In the genomic region with DNA sequence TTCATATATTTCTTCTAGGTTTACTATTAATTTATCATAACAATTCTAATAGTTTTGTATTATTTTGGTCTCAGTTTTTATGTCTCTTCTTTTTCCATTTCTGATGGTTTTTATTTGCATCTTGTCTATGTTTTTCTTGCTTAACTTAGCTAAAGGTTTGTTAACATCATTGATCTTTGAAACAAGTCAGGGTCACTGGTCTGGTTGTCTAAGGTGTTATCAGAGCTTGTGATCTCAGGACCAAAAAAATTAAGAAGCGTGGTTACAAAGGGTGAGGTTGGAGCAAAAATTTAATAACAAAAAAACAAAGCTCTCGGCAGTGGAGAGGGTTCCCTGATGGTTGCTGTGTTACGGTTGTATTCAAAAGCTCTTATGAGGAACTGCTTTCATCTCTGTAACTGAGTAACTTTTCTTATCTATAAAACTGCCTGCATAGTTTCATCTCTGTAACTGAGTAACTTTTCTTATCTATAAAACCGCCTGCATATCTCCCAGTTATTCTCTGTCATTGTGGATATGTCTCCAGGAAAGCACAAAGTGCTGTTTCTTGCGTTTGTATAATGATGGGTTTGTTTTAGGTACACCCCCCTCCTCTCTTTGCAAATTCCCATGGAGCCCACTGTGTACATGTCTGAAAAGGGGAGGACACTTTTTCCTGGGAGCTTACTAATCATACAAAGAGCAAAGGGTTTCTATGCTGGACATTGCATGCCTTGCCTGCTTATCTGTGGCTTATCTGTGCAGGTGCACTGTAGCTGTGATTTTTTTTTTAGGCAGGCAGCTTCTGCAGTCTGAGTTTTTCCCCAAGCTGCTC, we compare ENCODE assay signal across 1 cellular context.
TF ChIP-seq lines count a peak whose summit lies in the region.

No MANE protein-coding gene starts in this region.

TF ChIP-seq in HepG2, 621 proteins besides CTCF, POLR2A, EP300 and RAD21 (continued from another document and continues in another):
- TF ChIP-seq, protein P1, sequence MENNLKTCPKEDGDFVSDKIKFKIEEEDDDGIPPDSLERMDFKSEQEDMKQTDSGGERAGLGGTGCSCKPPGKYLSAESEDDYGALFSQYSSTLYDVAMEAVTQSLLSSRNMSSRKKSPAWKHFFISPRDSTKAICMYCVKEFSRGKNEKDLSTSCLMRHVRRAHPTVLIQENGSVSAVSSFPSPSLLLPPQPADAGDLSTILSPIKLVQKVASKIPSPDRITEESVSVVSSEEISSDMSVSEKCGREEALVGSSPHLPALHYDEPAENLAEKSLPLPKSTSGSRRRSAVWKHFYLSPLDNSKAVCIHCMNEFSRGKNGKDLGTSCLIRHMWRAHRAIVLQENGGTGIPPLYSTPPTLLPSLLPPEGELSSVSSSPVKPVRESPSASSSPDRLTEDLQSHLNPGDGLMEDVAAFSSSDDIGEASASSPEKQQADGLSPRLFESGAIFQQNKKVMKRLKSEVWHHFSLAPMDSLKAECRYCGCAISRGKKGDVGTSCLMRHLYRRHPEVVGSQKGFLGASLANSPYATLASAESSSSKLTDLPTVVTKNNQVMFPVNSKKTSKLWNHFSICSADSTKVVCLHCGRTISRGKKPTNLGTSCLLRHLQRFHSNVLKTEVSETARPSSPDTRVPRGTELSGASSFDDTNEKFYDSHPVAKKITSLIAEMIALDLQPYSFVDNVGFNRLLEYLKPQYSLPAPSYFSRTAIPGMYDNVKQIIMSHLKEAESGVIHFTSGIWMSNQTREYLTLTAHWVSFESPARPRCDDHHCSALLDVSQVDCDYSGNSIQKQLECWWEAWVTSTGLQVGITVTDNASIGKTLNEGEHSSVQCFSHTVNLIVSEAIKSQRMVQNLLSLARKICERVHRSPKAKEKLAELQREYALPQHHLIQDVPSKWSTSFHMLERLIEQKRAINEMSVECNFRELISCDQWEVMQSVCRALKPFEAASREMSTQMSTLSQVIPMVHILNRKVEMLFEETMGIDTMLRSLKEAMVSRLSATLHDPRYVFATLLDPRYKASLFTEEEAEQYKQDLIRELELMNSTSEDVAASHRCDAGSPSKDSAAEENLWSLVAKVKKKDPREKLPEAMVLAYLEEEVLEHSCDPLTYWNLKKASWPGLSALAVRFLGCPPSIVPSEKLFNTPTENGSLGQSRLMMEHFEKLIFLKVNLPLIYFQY (CRISPR knock-in tag; IDR thresholded peaks at IDR 0.05; ENCODE audit: borderline replicate concordance), result no peak
- TF ChIP-seq, protein P2, sequence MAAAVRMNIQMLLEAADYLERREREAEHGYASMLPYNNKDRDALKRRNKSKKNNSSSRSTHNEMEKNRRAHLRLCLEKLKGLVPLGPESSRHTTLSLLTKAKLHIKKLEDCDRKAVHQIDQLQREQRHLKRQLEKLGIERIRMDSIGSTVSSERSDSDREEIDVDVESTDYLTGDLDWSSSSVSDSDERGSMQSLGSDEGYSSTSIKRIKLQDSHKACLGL (CRISPR knock-in tag; IDR thresholded peaks at IDR 0.05), result no peak
- TF ChIP-seq PLRG1 (conservative IDR thresholded peaks at IDR 0.05), result no peak
- TF ChIP-seq MTF1 (CRISPR knock-in tag; IDR thresholded peaks at IDR 0.05), result no peak
- TF ChIP-seq ARNT (IDR thresholded peaks at IDR 0.05), result no peak
- TF ChIP-seq IRX3 (CRISPR knock-in tag; IDR thresholded peaks at IDR 0.05; ENCODE audit: borderline replicate concordance, low read depth), result no peak
- TF ChIP-seq ETV6 (CRISPR knock-in tag; conservative IDR thresholded peaks at IDR 0.05), result no peak
- no peak for TF ChIP-seq ZNF230 (CRISPR knock-in tag; IDR thresholded peaks at IDR 0.05)
- TF ChIP-seq, protein P3, sequence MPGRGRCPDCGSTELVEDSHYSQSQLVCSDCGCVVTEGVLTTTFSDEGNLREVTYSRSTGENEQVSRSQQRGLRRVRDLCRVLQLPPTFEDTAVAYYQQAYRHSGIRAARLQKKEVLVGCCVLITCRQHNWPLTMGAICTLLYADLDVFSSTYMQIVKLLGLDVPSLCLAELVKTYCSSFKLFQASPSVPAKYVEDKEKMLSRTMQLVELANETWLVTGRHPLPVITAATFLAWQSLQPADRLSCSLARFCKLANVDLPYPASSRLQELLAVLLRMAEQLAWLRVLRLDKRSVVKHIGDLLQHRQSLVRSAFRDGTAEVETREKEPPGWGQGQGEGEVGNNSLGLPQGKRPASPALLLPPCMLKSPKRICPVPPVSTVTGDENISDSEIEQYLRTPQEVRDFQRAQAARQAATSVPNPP (CRISPR knock-in tag; IDR thresholded peaks at IDR 0.05), result peak; percentile 95
- TF ChIP-seq EEA1 (CRISPR knock-in tag; IDR thresholded peaks at IDR 0.05; ENCODE audit: borderline replicate concordance), result no peak
- TF ChIP-seq KLF12 (CRISPR knock-in tag; IDR thresholded peaks at IDR 0.05; ENCODE audit: borderline replicate concordance), result no peak
- no peak for TF ChIP-seq ZNF570 (CRISPR knock-in tag; IDR thresholded peaks at IDR 0.05; ENCODE audit: borderline replicate concordance)
- TF ChIP-seq MXI1 (IDR thresholded peaks at IDR 0.05; ENCODE audit: borderline replicate concordance, low read depth, low read length), result peak; percentile 10; the same call in 1 of the 3 replicates
- no peak for TF ChIP-seq CBX2 (IDR thresholded peaks at IDR 0.05; ENCODE audit: low read depth, low read length)
- TF ChIP-seq CBX2 (CRISPR knock-in tag; IDR thresholded peaks at IDR 0.05; ENCODE audit: low read depth), result no peak
- TF ChIP-seq ZNF12 (CRISPR knock-in tag; IDR thresholded peaks at IDR 0.05), result peak; percentile 68; the same call in 1 of the 2 replicates
- no peak for TF ChIP-seq ZNF598 (CRISPR knock-in tag; IDR thresholded peaks at IDR 0.05; ENCODE audit: borderline replicate concordance)
- TF ChIP-seq ASH2L (IDR thresholded peaks at IDR 0.05; ENCODE audit: insufficient read length, low read depth, low read length), result peak; percentile 82
- TF ChIP-seq ZNF331 (CRISPR knock-in tag; IDR thresholded peaks at IDR 0.05), result no peak; the same call in 1 of the 2 replicates
- TF ChIP-seq MZF1 (CRISPR knock-in tag; IDR thresholded peaks at IDR 0.05; ENCODE audit: borderline replicate concordance), result no peak
- no peak for TF ChIP-seq ZNF672 (CRISPR knock-in tag; IDR thresholded peaks at IDR 0.05)
- TF ChIP-seq, protein P4, sequence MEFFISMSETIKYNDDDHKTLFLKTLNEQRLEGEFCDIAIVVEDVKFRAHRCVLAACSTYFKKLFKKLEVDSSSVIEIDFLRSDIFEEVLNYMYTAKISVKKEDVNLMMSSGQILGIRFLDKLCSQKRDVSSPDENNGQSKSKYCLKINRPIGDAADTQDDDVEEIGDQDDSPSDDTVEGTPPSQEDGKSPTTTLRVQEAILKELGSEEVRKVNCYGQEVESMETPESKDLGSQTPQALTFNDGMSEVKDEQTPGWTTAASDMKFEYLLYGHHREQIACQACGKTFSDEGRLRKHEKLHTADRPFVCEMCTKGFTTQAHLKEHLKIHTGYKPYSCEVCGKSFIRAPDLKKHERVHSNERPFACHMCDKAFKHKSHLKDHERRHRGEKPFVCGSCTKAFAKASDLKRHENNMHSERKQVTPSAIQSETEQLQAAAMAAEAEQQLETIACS (CRISPR knock-in tag; IDR thresholded peaks at IDR 0.05), result no peak
- TF ChIP-seq SKI (IDR thresholded peaks at IDR 0.05; ENCODE audit: partially characterized antibody), result peak; percentile 64
- TF ChIP-seq, protein P5, sequence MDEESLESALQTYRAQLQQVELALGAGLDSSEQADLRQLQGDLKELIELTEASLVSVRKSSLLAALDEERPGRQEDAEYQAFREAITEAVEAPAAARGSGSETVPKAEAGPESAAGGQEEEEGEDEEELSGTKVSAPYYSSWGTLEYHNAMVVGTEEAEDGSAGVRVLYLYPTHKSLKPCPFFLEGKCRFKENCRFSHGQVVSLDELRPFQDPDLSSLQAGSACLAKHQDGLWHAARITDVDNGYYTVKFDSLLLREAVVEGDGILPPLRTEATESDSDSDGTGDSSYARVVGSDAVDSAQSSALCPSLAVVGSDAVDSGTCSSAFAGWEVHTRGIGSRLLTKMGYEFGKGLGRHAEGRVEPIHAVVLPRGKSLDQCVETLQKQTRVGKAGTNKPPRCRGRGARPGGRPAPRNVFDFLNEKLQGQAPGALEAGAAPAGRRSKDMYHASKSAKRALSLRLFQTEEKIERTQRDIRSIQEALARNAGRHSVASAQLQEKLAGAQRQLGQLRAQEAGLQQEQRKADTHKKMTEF (CRISPR knock-in tag; IDR thresholded peaks at IDR 0.05), result peak; percentile 91
- no peak for TF ChIP-seq PAX8 (CRISPR knock-in tag; IDR thresholded peaks at IDR 0.05; ENCODE audit: borderline replicate concordance)
- TF ChIP-seq HOXD1 (CRISPR knock-in tag; IDR thresholded peaks at IDR 0.05), result no peak
- no peak for TF ChIP-seq ZNF160 (CRISPR knock-in tag; IDR thresholded peaks at IDR 0.05)
- TF ChIP-seq ZNF253 (CRISPR knock-in tag; IDR thresholded peaks at IDR 0.05; ENCODE audit: borderline replicate concordance), result no peak
- TF ChIP-seq ZFP1 (CRISPR knock-in tag; IDR thresholded peaks at IDR 0.05), result peak; percentile 78
- TF ChIP-seq ATM (IDR thresholded peaks at IDR 0.05; ENCODE audit: borderline replicate concordance), result peak; percentile 85; the same call in 1 of the 2 replicates
- TF ChIP-seq MED8 (CRISPR knock-in tag; IDR thresholded peaks at IDR 0.05; ENCODE audit: insufficient replicate concordance), result peak; percentile 90
- peak; percentile 69 for TF ChIP-seq NR2F6 (IDR thresholded peaks at IDR 0.05)
- peak; percentile 58 for TF ChIP-seq NR2F6 (CRISPR knock-in tag; IDR thresholded peaks at IDR 0.05)
- TF ChIP-seq, protein P6, sequence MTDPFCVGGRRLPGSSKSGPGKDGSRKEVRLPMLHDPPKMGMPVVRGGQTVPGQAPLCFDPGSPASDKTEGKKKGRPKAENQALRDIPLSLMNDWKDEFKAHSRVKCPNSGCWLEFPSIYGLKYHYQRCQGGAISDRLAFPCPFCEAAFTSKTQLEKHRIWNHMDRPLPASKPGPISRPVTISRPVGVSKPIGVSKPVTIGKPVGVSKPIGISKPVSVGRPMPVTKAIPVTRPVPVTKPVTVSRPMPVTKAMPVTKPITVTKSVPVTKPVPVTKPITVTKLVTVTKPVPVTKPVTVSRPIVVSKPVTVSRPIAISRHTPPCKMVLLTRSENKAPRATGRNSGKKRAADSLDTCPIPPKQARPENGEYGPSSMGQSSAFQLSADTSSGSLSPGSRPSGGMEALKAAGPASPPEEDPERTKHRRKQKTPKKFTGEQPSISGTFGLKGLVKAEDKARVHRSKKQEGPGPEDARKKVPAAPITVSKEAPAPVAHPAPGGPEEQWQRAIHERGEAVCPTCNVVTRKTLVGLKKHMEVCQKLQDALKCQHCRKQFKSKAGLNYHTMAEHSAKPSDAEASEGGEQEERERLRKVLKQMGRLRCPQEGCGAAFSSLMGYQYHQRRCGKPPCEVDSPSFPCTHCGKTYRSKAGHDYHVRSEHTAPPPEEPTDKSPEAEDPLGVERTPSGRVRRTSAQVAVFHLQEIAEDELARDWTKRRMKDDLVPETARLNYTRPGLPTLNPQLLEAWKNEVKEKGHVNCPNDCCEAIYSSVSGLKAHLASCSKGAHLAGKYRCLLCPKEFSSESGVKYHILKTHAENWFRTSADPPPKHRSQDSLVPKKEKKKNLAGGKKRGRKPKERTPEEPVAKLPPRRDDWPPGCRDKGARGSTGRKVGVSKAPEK (CRISPR knock-in tag; IDR thresholded peaks at IDR 0.05; ENCODE audit: borderline replicate concordance), result peak; percentile 88; the same call in 1 of the 2 replicates
- TF ChIP-seq, protein P7, sequence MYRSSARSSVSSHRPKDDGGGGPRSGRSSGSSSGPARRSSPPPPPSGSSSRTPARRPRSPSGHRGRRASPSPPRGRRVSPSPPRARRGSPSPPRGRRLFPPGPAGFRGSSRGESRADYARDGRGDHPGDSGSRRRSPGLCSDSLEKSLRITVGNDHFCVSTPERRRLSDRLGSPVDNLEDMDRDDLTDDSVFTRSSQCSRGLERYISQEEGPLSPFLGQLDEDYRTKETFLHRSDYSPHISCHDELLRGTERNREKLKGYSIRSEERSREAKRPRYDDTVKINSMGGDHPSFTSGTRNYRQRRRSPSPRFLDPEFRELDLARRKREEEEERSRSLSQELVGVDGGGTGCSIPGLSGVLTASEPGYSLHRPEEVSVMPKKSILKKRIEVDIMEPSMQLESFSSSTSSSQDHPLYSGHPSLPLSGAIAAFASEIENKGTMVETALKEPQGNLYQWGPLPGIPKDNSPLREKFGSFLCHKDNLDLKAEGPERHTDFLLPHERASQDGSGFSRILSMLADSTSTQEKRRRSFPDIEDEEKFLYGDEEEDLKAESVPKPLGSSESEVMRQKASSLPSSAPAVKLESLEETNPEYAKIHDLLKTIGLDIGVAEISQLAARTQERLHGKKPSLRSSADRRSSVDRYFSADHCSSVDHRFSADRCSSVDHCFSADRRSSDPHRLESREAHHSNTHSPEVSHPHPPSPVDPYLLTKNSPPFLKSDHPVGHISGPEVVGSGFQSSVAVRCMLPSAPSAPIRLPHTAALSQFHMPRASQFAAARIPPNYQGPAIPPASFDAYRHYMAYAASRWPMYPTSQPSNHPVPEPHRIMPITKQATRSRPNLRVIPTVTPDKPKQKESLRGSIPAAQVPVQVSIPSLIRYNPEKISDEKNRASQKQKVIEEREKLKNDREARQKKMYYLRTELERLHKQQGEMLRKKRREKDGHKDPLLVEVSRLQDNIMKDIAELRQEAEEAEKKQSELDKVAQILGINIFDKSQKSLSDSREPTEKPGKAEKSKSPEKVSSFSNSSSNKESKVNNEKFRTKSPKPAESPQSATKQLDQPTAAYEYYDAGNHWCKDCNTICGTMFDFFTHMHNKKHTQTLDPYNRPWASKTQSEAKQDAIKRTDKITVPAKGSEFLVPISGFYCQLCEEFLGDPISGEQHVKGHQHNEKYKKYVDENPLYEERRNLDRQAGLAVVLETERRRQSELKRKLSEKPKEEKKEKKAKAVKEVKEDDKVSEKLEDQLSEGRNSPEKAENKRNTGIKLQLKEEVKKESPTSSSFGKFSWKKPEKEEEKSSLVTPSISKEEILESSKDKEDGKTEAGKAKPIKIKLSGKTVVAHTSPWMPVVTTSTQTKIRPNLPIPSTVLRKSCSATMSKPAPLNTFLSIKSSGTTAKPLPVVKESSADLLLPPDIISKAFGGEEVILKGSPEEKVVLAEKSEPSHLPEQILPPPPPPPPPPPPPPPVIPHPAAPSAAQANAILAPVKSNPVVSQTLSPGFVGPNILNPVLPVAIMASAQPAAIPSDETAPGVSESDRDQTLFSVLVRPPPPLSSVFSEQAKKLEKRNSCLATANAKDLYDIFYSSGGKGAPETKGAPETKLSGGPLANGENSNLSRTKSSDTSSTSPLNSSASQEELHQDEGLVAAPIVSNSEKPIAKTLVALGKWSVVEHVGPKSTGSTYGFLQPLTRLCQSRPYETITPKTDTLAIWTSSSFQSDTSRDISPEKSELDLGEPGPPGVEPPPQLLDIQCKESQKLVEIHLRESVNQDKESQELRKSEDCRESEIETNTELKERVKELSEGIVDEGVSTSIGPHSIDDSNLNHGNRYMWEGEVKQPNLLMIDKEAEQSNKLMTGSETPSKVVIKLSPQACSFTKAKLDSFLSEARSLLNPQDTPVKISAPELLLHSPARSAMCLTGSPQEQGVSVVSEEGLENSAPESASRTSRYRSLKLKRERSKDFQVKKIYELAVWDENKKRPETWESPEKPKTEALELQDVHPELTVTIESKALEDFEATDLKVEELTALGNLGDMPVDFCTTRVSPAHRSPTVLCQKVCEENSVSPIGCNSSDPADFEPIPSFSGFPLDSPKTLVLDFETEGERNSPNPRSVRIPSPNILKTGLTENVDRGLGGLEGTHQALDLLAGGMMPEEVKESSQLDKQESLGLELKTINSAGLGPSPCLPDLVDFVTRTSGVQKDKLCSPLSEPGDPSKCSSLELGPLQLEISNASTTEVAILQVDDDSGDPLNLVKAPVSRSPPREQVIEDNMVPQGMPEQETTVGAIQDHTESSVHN (CRISPR knock-in tag; IDR thresholded peaks at IDR 0.05), result no peak
- no peak for TF ChIP-seq CHD2 (IDR thresholded peaks at IDR 0.05; ENCODE audit: low read depth, low read length)
- peak; percentile 92 for TF ChIP-seq PHF21A (CRISPR knock-in tag; IDR thresholded peaks at IDR 0.05)
- no peak for TF ChIP-seq ZNF232 (CRISPR knock-in tag; IDR thresholded peaks at IDR 0.05; ENCODE audit: borderline replicate concordance)
